ENCODE assay signal across 21 cellular contexts in genomic region chr4:177487977-177488376, GRCh38.
"Had no signal": no experiment of that assay in that cellular context is flagged by ENCODE, and none has a peak within 500 bp of the region (broad histone marks: within the 10 kb centered on the region; RNA-seq: fewer than 3 reads in every experiment).

No MANE protein-coding gene starts in this region.

- H3K4me3 Mint-ChIP-seq: activated CD4-positive, alpha-beta T cell treated with anti-CD3 and anti-CD28 coated beads for 36 hours; activated naive CD4-positive, alpha-beta T cell treated with anti-CD3 and anti-CD28 coated beads, Interleukin-2, amount 10 ng/mL, durations not matched to agents 7 days and 5 days; activated T-cell treated with anti-CD3 and anti-CD28 coated beads, Interleukin-2, amount 50 U/mL, for 72 hours; natural killer cell; stimulated activated naive CD8-positive, alpha-beta T cell treated with anti-CD3 and anti-CD28 coated beads, Interleukin-15, Interleukin-2, amounts not matched to agents 100 ng/mL and 50 ng/mL, for 24 hours; T-cell had no signal

- H3K36me3 Mint-ChIP-seq: natural killer cell had no signal

- DNase-seq: activated CD4-positive, alpha-beta T cell treated with anti-CD3 and anti-CD28 coated beads for 36 hours; activated CD4-positive, alpha-beta T cell treated with anti-CD3 and anti-CD28 coated beads, Interleukin-2, amount 50 U/mL, for 4 hours; activated effector memory CD4-positive, alpha-beta T cell treated with anti-CD3 and anti-CD28 coated beads, Interleukin-2, amount 50 U/mL, for 16 hours; activated naive CD4-positive, alpha-beta T cell treated with anti-CD3 and anti-CD28 coated beads, Interleukin-2, amount 10 ng/mL, durations not matched to agents 7 days and 5 days; activated T-cell treated with anti-CD3 and anti-CD28 coated beads, Interleukin-2, amount 50 U/mL, for 72 hours; aorta; brain microvascular endothelial cell; central memory CD4-positive, alpha-beta T cell; effector memory CD4-positive, alpha-beta T cell; esophagus squamous epithelium; head of caudate nucleus; hypothalamus; left ventricle myocardium superior; midbrain; natural killer cell; stimulated activated CD4-positive, alpha-beta T cell treated with anti-CD3 and anti-CD28 coated beads, Interleukin-4, amount 100 ng/mL, for 24 hours; T-cell; tibial artery had no signal

- H3K27ac Mint-ChIP-seq: activated CD4-positive, alpha-beta T cell treated with anti-CD3 and anti-CD28 coated beads for 36 hours; activated naive CD4-positive, alpha-beta T cell treated with anti-CD3 and anti-CD28 coated beads, Interleukin-2, amount 10 ng/mL, durations not matched to agents 7 days and 5 days; activated T-cell treated with anti-CD3 and anti-CD28 coated beads, Interleukin-2, amount 50 U/mL, for 72 hours; natural killer cell; progenitor cell of endocrine pancreas; stimulated activated naive CD8-positive, alpha-beta T cell treated with anti-CD3 and anti-CD28 coated beads, Interleukin-15, Interleukin-2, amounts not matched to agents 100 ng/mL and 50 ng/mL, for 24 hours; T-cell had no signal

- ATAC-seq: activated CD4-positive, alpha-beta T cell treated with anti-CD3 and anti-CD28 coated beads for 36 hours; activated T-cell treated with anti-CD3 and anti-CD28 coated beads, Interleukin-2, amount 50 U/mL, for 72 hours; gastroesophageal sphincter; left ventricle myocardium superior; natural killer cell; T-cell had no signal

- H3K9me3 Mint-ChIP-seq: activated naive CD4-positive, alpha-beta T cell treated with anti-CD3 and anti-CD28 coated beads, Interleukin-2, amount 10 ng/mL, durations not matched to agents 7 days and 5 days; activated T-cell treated with anti-CD3 and anti-CD28 coated beads, Interleukin-2, amount 50 U/mL, for 72 hours; natural killer cell; stimulated activated naive CD8-positive, alpha-beta T cell treated with anti-CD3 and anti-CD28 coated beads, Interleukin-15, Interleukin-2, amounts not matched to agents 100 ng/mL and 50 ng/mL, for 24 hours; T-cell had no signal

- H3K4me1 Mint-ChIP-seq: natural killer cell had no signal

- H3K27me3 Mint-ChIP-seq: activated CD4-positive, alpha-beta T cell treated with anti-CD3 and anti-CD28 coated beads for 36 hours; activated naive CD4-positive, alpha-beta T cell treated with anti-CD3 and anti-CD28 coated beads, Interleukin-2, amount 10 ng/mL, durations not matched to agents 7 days and 5 days; progenitor cell of endocrine pancreas; stimulated activated naive CD8-positive, alpha-beta T cell treated with anti-CD3 and anti-CD28 coated beads, Interleukin-15, Interleukin-2, amounts not matched to agents 100 ng/mL and 50 ng/mL, for 24 hours; T-cell had no signal
